In the genomic region with DNA sequence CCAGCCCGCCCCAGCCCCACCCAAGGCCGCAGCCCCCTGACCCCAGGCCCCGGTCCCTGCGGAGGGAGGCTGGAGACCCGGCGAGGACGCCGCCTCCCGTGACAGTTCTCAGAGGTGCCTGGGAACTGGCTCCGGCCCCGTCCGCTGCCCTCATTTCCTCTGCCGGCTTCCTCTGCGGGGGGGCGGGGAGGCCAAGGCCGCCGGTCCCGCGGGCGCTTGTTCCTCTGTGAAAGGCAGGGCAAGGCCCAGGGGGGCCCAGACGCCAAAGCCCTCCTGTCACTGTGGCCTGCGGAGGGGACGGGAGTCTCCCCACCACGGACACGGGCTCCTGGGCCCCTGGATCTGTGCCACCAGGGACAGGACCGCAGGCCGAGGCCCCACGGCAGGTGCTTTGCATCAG, we compare ENCODE assay signal across 12 cellular contexts. TPM values are rescaled to one million over a fixed set of nuclear protein-coding genes. Genes with fewer than 3 reads are reported as not detected.
A peak's percentile ranks its signal among the peaks of the same experiment; 100 is the strongest.
DNase-seq lines count a peak whose midpoint lies in the region; ATAC-seq and TF ChIP-seq lines count a peak whose summit lies in the region.
"Had no signal": no experiment of that assay in that cellular context is flagged by ENCODE, and none has a peak within 500 bp of the region (broad histone marks: within the 10 kb centered on the region; RNA-seq: fewer than 3 reads in every experiment).

No MANE protein-coding gene starts in this region.

- TF ChIP-seq CTCF in suprapubic skin (IDR thresholded peaks at IDR 0.05), result no peak

- intact Hi-C loops in activated CD4-positive, alpha-beta T cell treated with anti-CD3 and anti-CD28 coated beads, Interleukin-2, amount 10 ng/mL, durations not matched to agents 24 days and 14 days (cut with micrococcal nuclease), result no loop called here
- intact Hi-C loops in activated CD4-positive, alpha-beta T cell treated with anti-CD3 and anti-CD28 coated beads for 36 hours (cut with DNase I, micrococcal nuclease), result no loop called here

- DNase-seq in activated CD4-positive, alpha-beta T cell treated with anti-CD3 and anti-CD28 coated beads, Interleukin-2, amount 10 ng/mL, durations not matched to agents 24 days and 14 days, result peak; percentile 69
- DNase-seq in activated CD4-positive, alpha-beta T cell treated with anti-CD3 and anti-CD28 coated beads for 36 hours, result no peak
- DNase-seq in effector memory CD8-positive, alpha-beta T cell, result no peak
- DNase-seq in medulla oblongata (ENCODE audit: extremely low spot score), result peak; percentile 37
- no peak for DNase-seq in suprapubic skin (ENCODE audit: low spot score in 2 of 2)
- no peak for DNase-seq in glomerular visceral epithelial cell (ENCODE audit: extremely low spot score)
- DNase-seq: activated CD8-positive, alpha-beta memory T cell treated with anti-CD3 and anti-CD28 coated beads for 24 hours; NCI-H1048; NCI-H774 had no signal

- ATAC-seq in activated CD4-positive, alpha-beta T cell treated with anti-CD3 and anti-CD28 coated beads for 36 hours, result no peak
- peak; percentile 17 for ATAC-seq in effector memory CD8-positive, alpha-beta T cell (replicated peaks)
- no peak for ATAC-seq in GM18861 (IDR thresholded peaks at IDR 0.05; ENCODE audit: unreplicated experiment)
- ATAC-seq in HG02798 (IDR thresholded peaks at IDR 0.05; ENCODE audit: poor library complexity, unreplicated experiment), result no peak

- TF ChIP-seq POLR2A in suprapubic skin (IDR thresholded peaks at IDR 0.05), result no peak

- H3K36me3 Mint-ChIP-seq in activated CD4-positive, alpha-beta T cell treated with anti-CD3 and anti-CD28 coated beads, Interleukin-2, amount 10 ng/mL, durations not matched to agents 24 days and 14 days (ENCODE audit: low read depth), result no peaks in the 10 kb centered on the region
- H3K36me3 Mint-ChIP-seq in activated CD4-positive, alpha-beta T cell treated with anti-CD3 and anti-CD28 coated beads for 36 hours (ENCODE audit: low read depth), result no peaks in the 10 kb centered on the region
- H3K36me3 Mint-ChIP-seq in effector memory CD8-positive, alpha-beta T cell (ENCODE audit: insufficient read depth), result no peaks in the 10 kb centered on the region

- H3K4me3 Mint-ChIP-seq in activated CD4-positive, alpha-beta T cell treated with anti-CD3 and anti-CD28 coated beads, Interleukin-2, amount 10 ng/mL, durations not matched to agents 24 days and 14 days, result peak overlapping the region; percentile 20
- H3K4me3 Mint-ChIP-seq in activated CD4-positive, alpha-beta T cell treated with anti-CD3 and anti-CD28 coated beads for 36 hours, result no peak overlapping the region
- peak overlapping the region in 1 of 2 donors; percentile 50 for H3K4me3 Mint-ChIP-seq in effector memory CD8-positive, alpha-beta T cell

- H3K27me3 ChIP-seq in suprapubic skin, result peaks cover 54% of the 10 kb centered on the region

- no peaks in the 10 kb centered on the region for H3K9me3 Mint-ChIP-seq in activated CD4-positive, alpha-beta T cell treated with anti-CD3 and anti-CD28 coated beads, Interleukin-2, amount 10 ng/mL, durations not matched to agents 24 days and 14 days
- H3K9me3 Mint-ChIP-seq in activated CD4-positive, alpha-beta T cell treated with anti-CD3 and anti-CD28 coated beads for 36 hours (ENCODE audit: low read depth), result no peaks in the 10 kb centered on the region
- H3K9me3 Mint-ChIP-seq in effector memory CD8-positive, alpha-beta T cell, result no peaks in the 10 kb centered on the region

- TF ChIP-seq EP300 in suprapubic skin (IDR thresholded peaks at IDR 0.05), result no peak

- peaks cover 2% of the 10 kb centered on the region for H3K27me3 Mint-ChIP-seq in activated CD4-positive, alpha-beta T cell treated with anti-CD3 and anti-CD28 coated beads, Interleukin-2, amount 10 ng/mL, durations not matched to agents 24 days and 14 days
- H3K27me3 Mint-ChIP-seq in activated CD4-positive, alpha-beta T cell treated with anti-CD3 and anti-CD28 coated beads for 36 hours, result peaks cover 13% of the 10 kb centered on the region
- H3K27me3 Mint-ChIP-seq in effector memory CD8-positive, alpha-beta T cell, result peaks cover 34 to 50% of the 10 kb centered on the region in 2 donors

- no peaks in the 10 kb centered on the region for H3K36me3 ChIP-seq in suprapubic skin

- WGBS in suprapubic skin, result no CpG with 5 or more reads among the region's 28 CpGs

- H3K4me1 ChIP-seq in suprapubic skin, result peaks cover 1% of the 10 kb centered on the region

- H3K27ac Mint-ChIP-seq in activated CD4-positive, alpha-beta T cell treated with anti-CD3 and anti-CD28 coated beads, Interleukin-2, amount 10 ng/mL, durations not matched to agents 24 days and 14 days, result no peak overlapping the region
- H3K27ac Mint-ChIP-seq in activated CD4-positive, alpha-beta T cell treated with anti-CD3 and anti-CD28 coated beads for 36 hours, result no peak overlapping the region
- peak overlapping the region in 1 of 2 donors; percentile 38 for H3K27ac Mint-ChIP-seq in effector memory CD8-positive, alpha-beta T cell

- no peak overlapping the region for H3K27ac ChIP-seq in suprapubic skin

- POLR2A ChIA-PET in activated CD4-positive, alpha-beta T cell treated with anti-CD3 and anti-CD28 coated beads for 36 hours (lab: Charles Lee), result no interaction called here

- CTCF ChIA-PET in activated CD4-positive, alpha-beta T cell treated with anti-CD3 and anti-CD28 coated beads for 36 hours (lab: Charles Lee), result no interaction called here

- peak overlapping the region; percentile 34 for H3K4me3 ChIP-seq in suprapubic skin

- no peaks in the 10 kb centered on the region for H3K9me3 ChIP-seq in suprapubic skin

- H3K4me1 Mint-ChIP-seq in activated CD4-positive, alpha-beta T cell treated with anti-CD3 and anti-CD28 coated beads, Interleukin-2, amount 10 ng/mL, durations not matched to agents 24 days and 14 days, result no peaks in the 10 kb centered on the region
- no peaks in the 10 kb centered on the region for H3K4me1 Mint-ChIP-seq in activated CD4-positive, alpha-beta T cell treated with anti-CD3 and anti-CD28 coated beads for 36 hours
- no peaks in the 10 kb centered on the region for H3K4me1 Mint-ChIP-seq in effector memory CD8-positive, alpha-beta T cell (ENCODE audit: low read depth in 2 of 2)

RNA-seq across cellular contexts. Expression of a gene that starts 5.0 kb away (rescaled TPM):
- not detected in 2 replicates for total RNA-seq in activated CD4-positive, alpha-beta T cell treated with anti-CD3 and anti-CD28 coated beads, Interleukin-2, amount 10 ng/mL, durations not matched to agents 24 days and 14 days
- not detected for total RNA-seq in activated CD4-positive, alpha-beta T cell treated with anti-CD3 and anti-CD28 coated beads for 36 hours
- not detected for total RNA-seq in suprapubic skin
- total RNA-seq: A673 had no signal

RNA-seq across cellular contexts. Expression of a gene that starts 5.7 kb away (rescaled TPM):
- 0.42 and 0.78 TPM in 2 replicates for total RNA-seq in activated CD4-positive, alpha-beta T cell treated with anti-CD3 and anti-CD28 coated beads, Interleukin-2, amount 10 ng/mL, durations not matched to agents 24 days and 14 days
- total RNA-seq in activated CD4-positive, alpha-beta T cell treated with anti-CD3 and anti-CD28 coated beads for 36 hours, result under 1 TPM; 0.35 to 0.41 TPM
- total RNA-seq in suprapubic skin, result 1 to 10 TPM in 2 of 4 donors, under 1 TPM in 2; 0.64 to 2.8 (median 1.1) TPM

Comparison
In these comparisons a context has a peak if more than half of its experiments do, and no peak if none do; other contexts are left out.
1. DNase-seq: peak in activated CD4-positive, alpha-beta T cell treated with anti-CD3 and anti-CD28 coated beads, Interleukin-2, amount 10 ng/mL, durations not matched to agents 24 days and 14 days (single experiment) and medulla oblongata (single experiment); none in activated CD4-positive, alpha-beta T cell treated with anti-CD3 and anti-CD28 coated beads for 36 hours (single experiment), effector memory CD8-positive, alpha-beta T cell (0 of 3), suprapubic skin (0 of 2) and glomerular visceral epithelial cell (single experiment).